Comparison of ENCODE assay signal across 23 cellular contexts in genomic region chr16:82874251-82874650, GRCh38.
DNase-seq lines count a peak whose midpoint lies in the region; ATAC-seq, FAIRE-seq and TF ChIP-seq lines count a peak whose summit lies in the region.
"Had no signal": no experiment of that assay in that cellular context is flagged by ENCODE, and none has a peak within 500 bp of the region (broad histone marks: within the 10 kb centered on the region; RNA-seq: fewer than 3 reads in every experiment).

No MANE protein-coding gene starts in this region.

- no peak overlapping the region for H2BK15ac ChIP-seq in H1 (ENCODE audit: low read length)

- ATAC-seq in HG03520 (IDR thresholded peaks at IDR 0.05; ENCODE audit: unreplicated experiment): no peak
- ATAC-seq: A549; CD8-positive, alpha-beta T cell; GM12878; HepG2 had no signal

- peaks cover 10% of the 10 kb centered on the region for H3K36me3 Mint-ChIP-seq in glutamatergic neuron (ENCODE audit: unreplicated experiment)
- no peaks in the 10 kb centered on the region for H3K36me3 Mint-ChIP-seq in activated naive CD8-positive, alpha-beta T cell treated with anti-CD3 and anti-CD28 coated beads for 36 hours
- H3K36me3 Mint-ChIP-seq: CD8-positive, alpha-beta T cell had no signal

- no peak overlapping the region for H3K27ac Mint-ChIP-seq in glutamatergic neuron (ENCODE audit: unreplicated experiment)
- no peak overlapping the region for H3K27ac Mint-ChIP-seq in activated naive CD8-positive, alpha-beta T cell treated with anti-CD3 and anti-CD28 coated beads for 36 hours
- H3K27ac Mint-ChIP-seq: CD8-positive, alpha-beta T cell had no signal

- no peaks in the 10 kb centered on the region for H3K27me3 Mint-ChIP-seq in glutamatergic neuron (ENCODE audit: unreplicated experiment)
- H3K27me3 Mint-ChIP-seq in activated naive CD8-positive, alpha-beta T cell treated with anti-CD3 and anti-CD28 coated beads for 36 hours: no peaks in the 10 kb centered on the region

- no peak overlapping the region for H2BK20ac ChIP-seq in H1 (ENCODE audit: low read length)

- H3K27ac ChIP-seq in HUES48 (ENCODE audit: low read depth, low read length) (peak overlapping the region; percentile 32), H1 (ENCODE audit: low read depth, low read length) (no peak overlapping the region), osteoblast (ENCODE audit: low read depth, low read length) (no peak overlapping the region)
- H3K27ac ChIP-seq: A549, BLaER1 had no signal

- TF ChIP-seq EP300 in H1 (IDR thresholded peaks at IDR 0.05; ENCODE audit: borderline replicate concordance in 1 of 2, low read depth in 2 of 2, low read length in 2 of 2): no peak

- CTCF ChIA-PET in H1 (lab: Charles Lee; ENCODE audit: partially characterized antibody): interaction anchor here (1.0 kb wide), 2 partner anchors 13 to 310 kb away, joined by 3 to 5 read pairs; no protein-coding TSS in a partner anchor

- H3K9me3 ChIP-seq in HUES48 (ENCODE audit: control insufficient read depth, insufficient read depth, low read length) (no peaks in the 10 kb centered on the region), H1 (ENCODE audit: insufficient read depth in 2 of 2, low read depth in 1 of 2, low read length in 1 of 2) (no peaks in the 10 kb centered on the region), osteoblast (ENCODE audit: low read depth, low read length) (no peaks in the 10 kb centered on the region)
- H3K9me3 ChIP-seq: A549, BLaER1 had no signal

- no peaks in the 10 kb centered on the region for H3K9me3 Mint-ChIP-seq in glutamatergic neuron (ENCODE audit: unreplicated experiment)
- peaks cover 11% of the 10 kb centered on the region for H3K9me3 Mint-ChIP-seq in activated naive CD8-positive, alpha-beta T cell treated with anti-CD3 and anti-CD28 coated beads for 36 hours

- TF ChIP-seq RAD21 in H1 (IDR thresholded peaks at IDR 0.05 in 1 of 2, conservative IDR thresholded peaks at IDR 0.05 in 1 of 2; ENCODE audit: low read depth in 2 of 2, low read length in 2 of 2): no peak

- H3K4me3 ChIP-seq in AG10803 (ENCODE audit: low read length) (no peak overlapping the region), HUES48 (ENCODE audit: low read depth, low read length) (no peak overlapping the region), H1 (ENCODE audit: extremely low read depth in 1 of 4, insufficient read depth in 2 of 4, low read depth in 3 of 4, low read length in 4 of 4) (no peak overlapping the region), osteoblast (ENCODE audit: insufficient read depth, low read length) (no peak overlapping the region)
- H3K4me3 ChIP-seq: A549, BLaER1, GM12878 had no signal

- no peak for FAIRE-seq in H1 (lab: Jason Lieb, UNC)
- FAIRE-seq: A549, GM12878, HepG2 had no signal

- H3K27me3 ChIP-seq in HUES48 (ENCODE audit: control insufficient read depth, insufficient read depth, low read length) (no peaks in the 10 kb centered on the region), H1 (replicated peaks in 1 of 4; ENCODE audit: control insufficient read depth in 3 of 4, extremely low read depth in 1 of 4, insufficient read depth in 3 of 4, low read length in 3 of 4) (no peaks in the 10 kb centered on the region), osteoblast (ENCODE audit: insufficient read depth, low read length) (no peaks in the 10 kb centered on the region)
- H3K27me3 ChIP-seq: BLaER1 had no signal

- POLR2A ChIA-PET in H1 (lab: Charles Lee; ENCODE audit: partially characterized antibody): no interaction called here

- peaks cover 17% of the 10 kb centered on the region for H3K4me1 ChIP-seq in HUES48 (ENCODE audit: control insufficient read depth, insufficient read depth, low read length)
- H3K4me1 ChIP-seq in H1 (replicated peaks in 1 of 4; ENCODE audit: control insufficient read depth in 3 of 4, insufficient read depth in 4 of 4, low read length in 3 of 4): peaks cover 0 to 9% (median 5%) of the 10 kb centered on the region in 4 experiments; a peak in 4 of 7 replicates
- peaks cover 13% of the 10 kb centered on the region for H3K4me1 ChIP-seq in osteoblast (ENCODE audit: insufficient read depth, low read length)
- H3K4me1 ChIP-seq: A549, BLaER1 had no signal

- H2AFZ ChIP-seq in H1 (ENCODE audit: low read length) (peak overlapping the region; percentile 57; the same call in 1 of the 2 replicates), osteoblast (ENCODE audit: low read length) (no peak overlapping the region)

- H3K23me2 ChIP-seq in H1 (ENCODE audit: low read depth, low read length): no peaks in the 10 kb centered on the region; the same call in 1 of the 2 replicates

- no peak overlapping the region for H3K23ac ChIP-seq in H1 (ENCODE audit: insufficient read length)

- no peak for TF ChIP-seq POLR2A in H1 (IDR thresholded peaks at IDR 0.05; ENCODE audit: control extremely low read depth in 1 of 2, low read depth in 2 of 2, low read length in 2 of 2)

- H3K36me3 ChIP-seq in HUES48 (ENCODE audit: control insufficient read depth, insufficient read depth, low read length) (no peaks in the 10 kb centered on the region), H1 (ENCODE audit: control insufficient read depth in 2 of 4, insufficient read depth in 4 of 4, low read length in 3 of 4) (no peaks in the 10 kb centered on the region), osteoblast (ENCODE audit: insufficient read depth, low read length) (no peaks in the 10 kb centered on the region)
- H3K36me3 ChIP-seq: BLaER1 had no signal

- 82% methylated on average over 7 of the region's 7 CpGs; no CpG with 5 or more reads in 1 of the 2 experiments for WGBS in H1 (ENCODE audit: extremely low coverage in 1 of 2, insufficient coverage in 1 of 2, insufficient read length in 1 of 2, insufficient replicate concordance in 2 of 2, low coverage in 1 of 2, low lambda C conversion rate in 2 of 2, missing lambda C conversion rate in 1 of 2), 2 experiments

- H4K20me1 ChIP-seq in H1 (replicated peaks in 1 of 2; ENCODE audit: control insufficient read depth in 1 of 2, insufficient read depth in 2 of 2, low read length in 2 of 2) (no peaks in the 10 kb centered on the region), osteoblast (ENCODE audit: insufficient read depth, low read length) (no peaks in the 10 kb centered on the region)
- H4K20me1 ChIP-seq: BLaER1 had no signal

- no peaks in the 10 kb centered on the region for H3K4me1 Mint-ChIP-seq in glutamatergic neuron (ENCODE audit: low read depth, unreplicated experiment)
- no peaks in the 10 kb centered on the region for H3K4me1 Mint-ChIP-seq in activated naive CD8-positive, alpha-beta T cell treated with anti-CD3 and anti-CD28 coated beads for 36 hours

- no peak overlapping the region for H4K8ac ChIP-seq in H1 (ENCODE audit: extremely low read depth, insufficient read depth, low read length)

- H3K4ac ChIP-seq in H1 (replicated peaks; ENCODE audit: insufficient read length, low read depth, low read length): no peak overlapping the region

- H4K91ac ChIP-seq in H1 (replicated peaks; ENCODE audit: insufficient read length, low read length): peak overlapping the region; percentile 49

- H2BK5ac ChIP-seq in H1 (ENCODE audit: low read depth, low read length): peak overlapping the region; percentile 32; the same call in 1 of the 2 replicates

- H3K79me2 ChIP-seq in H1 (ENCODE audit: control insufficient read depth in 1 of 2, insufficient read depth in 2 of 2, low read length in 2 of 2): no peaks in the 10 kb centered on the region
- no peaks in the 10 kb centered on the region for H3K79me2 ChIP-seq in osteoblast (ENCODE audit: insufficient read depth, low read length)

- peak overlapping the region; percentile 66 for H2BK120ac ChIP-seq in H1 (replicated peaks; ENCODE audit: low read depth, low read length)

- H3K4me2 ChIP-seq in H1 (ENCODE audit: insufficient read depth in 1 of 2, low read depth in 2 of 2, low read length in 2 of 2) (no peak overlapping the region), osteoblast (ENCODE audit: insufficient read depth, low read length) (peak overlapping the region; percentile 41)
- H3K4me2 ChIP-seq: A549, BLaER1 had no signal

- DNase-seq in AG10803 (ENCODE audit: low read depth) (peak; percentile 34), H1 (ENCODE audit: low read depth in 1 of 2, low spot score in 2 of 2) (no peak), osteoblast (ENCODE audit: insufficient read length, low spot score, missing footprints) (no peak), glutamatergic neuron (no peak)
- DNase-seq in activated naive CD8-positive, alpha-beta T cell treated with anti-CD3 and anti-CD28 coated beads for 36 hours: no peak
- DNase-seq: Calu3; CD8-positive, alpha-beta T cell; EL; GOT3; KG1; MV-4-11; NCI-H187; NCI-H2107; NCI-H2227 treated with DMSO at 0.1 percent for 48 hours; NCI-H510A treated with DMSO at 0.1 percent for 48 hours; NCI-H774; SIG-M5 had no signal

- no peak overlapping the region; the same call in 1 of the 2 replicates for H2BK12ac ChIP-seq in H1 (ENCODE audit: low read depth, low read length)

- peak overlapping the region; percentile 27 for H4K5ac ChIP-seq in H1 (ENCODE audit: insufficient read length, low read depth, low read length)

- H3K56ac ChIP-seq in H1 (replicated peaks; ENCODE audit: insufficient read length, low read depth, low read length): no peak overlapping the region

- H2AK5ac ChIP-seq in H1 (ENCODE audit: low read depth, low read length): no peak overlapping the region

- no peak overlapping the region for H3K18ac ChIP-seq in H1 (ENCODE audit: extremely low read depth, low read length)

- no peak overlapping the region for H3K14ac ChIP-seq in H1 (ENCODE audit: insufficient read length)

- no peak overlapping the region for H3K4me3 Mint-ChIP-seq in glutamatergic neuron (ENCODE audit: unreplicated experiment)
- no peak overlapping the region for H3K4me3 Mint-ChIP-seq in activated naive CD8-positive, alpha-beta T cell treated with anti-CD3 and anti-CD28 coated beads for 36 hours
- H3K4me3 Mint-ChIP-seq: CD8-positive, alpha-beta T cell had no signal

- TF ChIP-seq CTCF in AG10803 (conservative IDR thresholded peaks at IDR 0.05; ENCODE audit: low read length) (no peak), H1 (IDR thresholded peaks at IDR 0.05; ENCODE audit: control extremely low read depth in 1 of 3, insufficient read depth in 1 of 3, low read depth in 1 of 3, low read length in 3 of 3) (no peak), osteoblast (IDR thresholded peaks at IDR 0.05; ENCODE audit: extremely low read depth, low read depth, low read length) (no peak), glutamatergic neuron (IDR thresholded peaks at IDR 0.05; ENCODE audit: partially characterized antibody, unreplicated experiment) (no peak)

- H3K9ac ChIP-seq in HUES48 (ENCODE audit: low read depth, low read length) (no peak overlapping the region), H1 (replicated peaks in 1 of 4; ENCODE audit: extremely low read depth in 1 of 4, low read depth in 3 of 4, low read length in 3 of 4) (no peak overlapping the region)
- H3K9ac ChIP-seq: BLaER1 had no signal

- H3K79me1 ChIP-seq in H1 (ENCODE audit: low read depth, low read length): no peaks in the 10 kb centered on the region
